Comparison of ENCODE assay signal across 24 cellular contexts in genomic region chr11:115535781-115536180, GRCh38.
"Had no signal": no experiment of that assay in that cellular context is flagged by ENCODE, and none has a peak within 500 bp of the region (broad histone marks: within the 10 kb centered on the region; RNA-seq: fewer than 3 reads in every experiment).

No MANE protein-coding gene starts in this region.

- DNase-seq: activated CD4-positive, alpha-beta memory T cell treated with anti-CD3 and anti-CD28 coated beads, Interleukin-2, amount 10 ng/mL, durations not matched to agents 7 days and 5 days; activated CD4-positive, alpha-beta T cell treated with anti-CD3 and anti-CD28 coated beads for 36 hours; activated CD4-positive, alpha-beta T cell treated with anti-CD3 and anti-CD28 coated beads, Interleukin-2, amount 50 U/mL, for 1 hour; activated gamma-delta T cell; activated naive CD4-positive, alpha-beta T cell treated with anti-CD3 and anti-CD28 coated beads for 36 hours; activated T-cell treated with anti-CD3 and anti-CD28 coated beads for 4 hours; activated T-cell treated with anti-CD3 and anti-CD28 coated beads, Interleukin-2, amount 50 U/mL, for 48 hours; brain microvascular endothelial cell; cerebellar nuclear complex; MM.1S; NCI-H1105; NCI-H1436 treated with DMSO at 0.1 percent for 48 hours; NCI-H187; NCI-H2081; NCI-H345; NCI-H510A; NCI-H748 treated with DMSO at 0.1 percent for 48 hours; T-cell; T-helper 2 cell; T1000 had no signal

- H3K36me3 Mint-ChIP-seq: activated naive CD8-positive, alpha-beta T cell; T-cell had no signal

- H3K27ac Mint-ChIP-seq: activated CD4-positive, alpha-beta memory T cell treated with anti-CD3 and anti-CD28 coated beads, Interleukin-2, amount 10 ng/mL, durations not matched to agents 7 days and 5 days; activated CD4-positive, alpha-beta T cell treated with anti-CD3 and anti-CD28 coated beads for 36 hours; activated naive CD4-positive, alpha-beta T cell treated with anti-CD3 and anti-CD28 coated beads for 36 hours; activated naive CD8-positive, alpha-beta T cell; activated T-helper 17 cell treated with anti-CD3 and anti-CD28 coated beads, Interleukin-2, amount 50 U/mL, for 72 hours; T-cell had no signal

- H3K4me3 ChIP-seq: SK-N-MC had no signal

- H3K36me3 ChIP-seq: brain microvascular endothelial cell had no signal

- H3K27me3 ChIP-seq: brain microvascular endothelial cell had no signal

- H3K27ac ChIP-seq: brain microvascular endothelial cell, SK-N-MC, VCaP had no signal

- H3K4me1 Mint-ChIP-seq: activated CD4-positive, alpha-beta memory T cell treated with anti-CD3 and anti-CD28 coated beads, Interleukin-2, amount 10 ng/mL, durations not matched to agents 7 days and 5 days; activated CD4-positive, alpha-beta T cell treated with anti-CD3 and anti-CD28 coated beads for 36 hours; activated T-helper 17 cell treated with anti-CD3 and anti-CD28 coated beads, Interleukin-2, amount 50 U/mL, for 72 hours; T-cell had no signal

- H3K4me3 Mint-ChIP-seq: activated CD4-positive, alpha-beta memory T cell treated with anti-CD3 and anti-CD28 coated beads, Interleukin-2, amount 10 ng/mL, durations not matched to agents 7 days and 5 days; activated CD4-positive, alpha-beta T cell treated with anti-CD3 and anti-CD28 coated beads for 36 hours; activated naive CD4-positive, alpha-beta T cell treated with anti-CD3 and anti-CD28 coated beads for 36 hours; activated naive CD8-positive, alpha-beta T cell; activated T-helper 17 cell treated with anti-CD3 and anti-CD28 coated beads, Interleukin-2, amount 50 U/mL, for 72 hours; T-cell had no signal

- H3K9me3 Mint-ChIP-seq: activated naive CD4-positive, alpha-beta T cell treated with anti-CD3 and anti-CD28 coated beads for 36 hours; activated T-helper 17 cell treated with anti-CD3 and anti-CD28 coated beads, Interleukin-2, amount 50 U/mL, for 72 hours had no signal

- ATAC-seq: activated CD4-positive, alpha-beta T cell treated with anti-CD3 and anti-CD28 coated beads for 36 hours; activated T-helper 17 cell treated with anti-CD3 and anti-CD28 coated beads, Interleukin-2, amount 50 U/mL, for 72 hours; T-cell had no signal

- H3K27me3 Mint-ChIP-seq: activated CD4-positive, alpha-beta memory T cell treated with anti-CD3 and anti-CD28 coated beads, Interleukin-2, amount 10 ng/mL, durations not matched to agents 7 days and 5 days had no signal
